Comparison of ENCODE assay signal across 17 cellular contexts in the genomic region with DNA sequence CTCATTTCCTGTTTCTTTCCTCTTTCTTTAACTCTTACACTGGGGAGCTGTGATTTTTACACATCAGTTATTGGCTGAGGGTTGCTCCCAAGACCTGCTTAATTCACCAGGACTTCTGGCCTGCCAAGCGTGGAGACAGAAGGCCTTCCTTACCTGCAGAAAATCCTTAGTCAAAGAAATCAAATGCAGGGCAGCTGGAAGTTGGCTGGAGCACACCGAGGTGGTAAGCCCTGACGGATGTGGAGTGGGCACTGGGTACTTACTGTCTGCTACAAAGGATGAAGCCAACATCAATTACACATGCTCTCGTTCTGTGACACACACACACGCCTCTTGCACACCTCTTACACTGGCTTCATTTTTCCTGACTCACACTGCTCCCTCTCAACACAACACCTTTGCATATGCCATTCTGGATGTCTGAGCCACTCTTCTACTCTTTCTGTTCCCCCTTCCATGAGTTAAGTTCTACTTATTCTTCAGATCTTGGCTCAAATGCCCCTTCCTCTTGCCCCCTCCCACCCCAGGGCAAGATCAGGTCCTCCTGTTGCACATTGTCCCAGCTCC.
DNase-seq lines count a peak whose midpoint lies in the region; ATAC-seq and TF ChIP-seq lines count a peak whose summit lies in the region.
"Had no signal": no experiment of that assay in that cellular context is flagged by ENCODE, and none has a peak within 500 bp of the region (broad histone marks: within the 10 kb centered on the region; RNA-seq: fewer than 3 reads in every experiment).

No MANE protein-coding gene starts in this region.

- no peak overlapping the region for H2BK12ac ChIP-seq in neuronal stem cell (ENCODE audit: low read length)

- H4K91ac ChIP-seq in neuronal stem cell (ENCODE audit: low read depth, low read length, poor library complexity): no peak overlapping the region

- no peak overlapping the region for H2AFZ ChIP-seq in neuronal stem cell (ENCODE audit: low read length)
- H2AFZ ChIP-seq: GM23248 had no signal

- H3K27ac ChIP-seq in neuronal stem cell (replicated peaks; ENCODE audit: low read length): no peak overlapping the region
- H3K27ac ChIP-seq: A549, GM23248, HL-60 had no signal

- no peak overlapping the region for H3K9ac ChIP-seq in neuronal stem cell (ENCODE audit: low read depth, low read length, poor library complexity)
- H3K9ac ChIP-seq: GM23248 had no signal

- POLR2A ChIA-PET in WTC11 (lab: Charles Lee): no interaction called here

- H4K8ac ChIP-seq in neuronal stem cell (ENCODE audit: low read depth, low read length): no peak overlapping the region

- no peak overlapping the region for H3K4me3 Mint-ChIP-seq in stimulated activated naive CD8-positive, alpha-beta T cell treated with anti-CD3 and anti-CD28 coated beads, Interleukin-15, amount 100 ng/mL, for 72 hours
- peak overlapping the region; percentile 2; the same call in 1 of the 2 replicates for H3K4me3 Mint-ChIP-seq in WTC11
- no peak overlapping the region for H3K4me3 Mint-ChIP-seq in immature natural killer cell
- H3K4me3 Mint-ChIP-seq: CD8-positive, alpha-beta memory T cell had no signal

- no CpG with 5 or more reads among the region's 5 CpGs for WGBS in neuronal stem cell (ENCODE audit: extremely low coverage in 2 of 2, insufficient read length in 2 of 2, insufficient replicate concordance in 1 of 2), 2 donors

- no peak overlapping the region for H3K4ac ChIP-seq in neuronal stem cell (ENCODE audit: low read length)

- H3K9me3 ChIP-seq in neuronal stem cell (replicated peaks in 1 of 2; ENCODE audit: control insufficient read depth in 2 of 2, insufficient read depth in 1 of 2, low read depth in 1 of 2, low read length in 2 of 2): peaks cover 5 to 6% of the 10 kb centered on the region in 2 donors
- H3K9me3 ChIP-seq: BE2C had no signal

- CTCF ChIA-PET in WTC11 (lab: Charles Lee): interaction anchor here (1.0 to 2.6 kb wide), 5 partner anchors 9 to 407 kb away, joined by 3 to 11 read pairs (median 7); no protein-coding TSS in a partner anchor

- TF ChIP-seq CTCF in WTC11 (IDR thresholded peaks at IDR 0.05): no peak

- H2BK5ac ChIP-seq in neuronal stem cell (ENCODE audit: low read length): no peak overlapping the region

- ATAC-seq in stimulated activated naive CD8-positive, alpha-beta T cell treated with anti-CD3 and anti-CD28 coated beads, Interleukin-15, amount 100 ng/mL, for 72 hours: no peak
- ATAC-seq in stimulated activated naive CD8-positive, alpha-beta T cell treated with anti-CD3 and anti-CD28 coated beads, Interleukin-15, Interleukin-2, amounts not matched to agents 100 U/mL and 50 U/mL, for 24 hours: no peak
- ATAC-seq in WTC11 (no peak), GM18907 (IDR thresholded peaks at IDR 0.05; ENCODE audit: unreplicated experiment) (no peak)
- ATAC-seq: A549, K562 had no signal

- H3K27me3 Mint-ChIP-seq in stimulated activated naive CD8-positive, alpha-beta T cell treated with anti-CD3 and anti-CD28 coated beads, Interleukin-15, amount 100 ng/mL, for 72 hours: no peaks in the 10 kb centered on the region
- H3K27me3 Mint-ChIP-seq in WTC11 (ENCODE audit: low read depth) (peaks cover 48% of the 10 kb centered on the region), immature natural killer cell (ENCODE audit: low read depth in 3 of 3) (peaks cover 0 to 5% (median 5%) of the 10 kb centered on the region in 3 donors)

- H3K9me3 Mint-ChIP-seq in stimulated activated naive CD8-positive, alpha-beta T cell treated with anti-CD3 and anti-CD28 coated beads, Interleukin-15, amount 100 ng/mL, for 72 hours: peaks cover 17 to 26% of the 10 kb centered on the region in 2 donors
- H3K9me3 Mint-ChIP-seq in WTC11 (peaks cover 41% of the 10 kb centered on the region), immature natural killer cell (peaks cover 3 to 21% (median 13%) of the 10 kb centered on the region in 6 donors)

- no peak overlapping the region for H3K14ac ChIP-seq in neuronal stem cell (ENCODE audit: low read length)

- no peaks in the 10 kb centered on the region for H3K79me1 ChIP-seq in neuronal stem cell (ENCODE audit: low read depth, low read length)

- H3K18ac ChIP-seq in neuronal stem cell (ENCODE audit: low read length): peak overlapping the region; percentile 4

- H3K36me3 Mint-ChIP-seq in WTC11: peaks cover 28% of the 10 kb centered on the region
- H3K36me3 Mint-ChIP-seq in immature natural killer cell: peaks cover 8 to 31% (median 26%) of the 10 kb centered on the region in 3 donors

- H2BK120ac ChIP-seq in neuronal stem cell (ENCODE audit: low read depth, low read length): no peak overlapping the region

- peaks cover 11 to 12% of the 10 kb centered on the region in 2 donors for H3K4me1 ChIP-seq in neuronal stem cell (ENCODE audit: control insufficient read depth in 2 of 2, insufficient read depth in 1 of 2, low read depth in 1 of 2, low read length in 2 of 2)
- H3K4me1 ChIP-seq: Caco-2 had no signal

- H3K4me2 ChIP-seq in neuronal stem cell (ENCODE audit: insufficient read depth, low read length, poor library complexity, severe bottlenecking): no peak overlapping the region
- H3K4me2 ChIP-seq: A549 had no signal

- no peaks in the 10 kb centered on the region for H3K36me3 ChIP-seq in neuronal stem cell (replicated peaks in 1 of 2; ENCODE audit: control insufficient read depth in 2 of 2, insufficient read depth in 2 of 2, low read length in 2 of 2)
- H3K36me3 ChIP-seq: BE2C had no signal

- no peak overlapping the region for H2AK5ac ChIP-seq in neuronal stem cell (ENCODE audit: low read depth, low read length)

- peaks cover 0 to 3% (median 0%) of the 10 kb centered on the region in 3 experiments for H3K27me3 ChIP-seq in neuronal stem cell (ENCODE audit: control insufficient read depth in 3 of 3, insufficient read depth in 3 of 3, low read depth in 1 of 3, low read length in 3 of 3)
- H3K27me3 ChIP-seq: BE2C had no signal

- no peak overlapping the region for H3K4me3 ChIP-seq in neuronal stem cell (ENCODE audit: low read length in 2 of 2)
- H3K4me3 ChIP-seq: A549, GM23248, K562 had no signal

- H3K4me1 Mint-ChIP-seq in stimulated activated naive CD8-positive, alpha-beta T cell treated with anti-CD3 and anti-CD28 coated beads, Interleukin-15, amount 100 ng/mL, for 72 hours: peaks cover 3% of the 10 kb centered on the region
- H3K4me1 Mint-ChIP-seq in WTC11 (peaks cover 47% of the 10 kb centered on the region), immature natural killer cell (peaks cover 0 to 2% of the 10 kb centered on the region in 2 donors)
- H3K4me1 Mint-ChIP-seq: CD8-positive, alpha-beta memory T cell had no signal

- peak overlapping the region; percentile 27 to 35 for H3K27ac Mint-ChIP-seq in stimulated activated naive CD8-positive, alpha-beta T cell treated with anti-CD3 and anti-CD28 coated beads, Interleukin-15, amount 100 ng/mL, for 72 hours
- H3K27ac Mint-ChIP-seq in WTC11 (no peak overlapping the region), immature natural killer cell (peak overlapping the region in 1 of 6 donors; percentile 17)
- H3K27ac Mint-ChIP-seq: CD8-positive, alpha-beta memory T cell; H9 had no signal

- DNase-seq in stimulated activated naive CD8-positive, alpha-beta T cell treated with anti-CD3 and anti-CD28 coated beads, Interleukin-15, amount 100 ng/mL, for 72 hours: no peak
- no peak for DNase-seq in stimulated activated naive CD8-positive, alpha-beta T cell treated with anti-CD3 and anti-CD28 coated beads, Interleukin-15, Interleukin-2, amounts not matched to agents 100 U/mL and 50 U/mL, for 24 hours
- DNase-seq in WTC11 (ENCODE audit: low spot score) (no peak), neuronal stem cell (ENCODE audit: low spot score) (no peak), GM19240 (ENCODE audit: insufficient read length, low spot score) (no peak), immature natural killer cell (no peak)
- DNase-seq: BE2C; CD8-positive, alpha-beta memory T cell; DND-41; GDM1; GM23248; H9 had no signal

- no peak overlapping the region for H2BK15ac ChIP-seq in neuronal stem cell (ENCODE audit: low read length)

- no peak overlapping the region for H3K23ac ChIP-seq in neuronal stem cell (ENCODE audit: low read depth, low read length, poor library complexity)

TF ChIP-seq in WTC11, 78 proteins besides CTCF, POLR2A, EP300 and RAD21 (continues in another document):
- TF ChIP-seq NR1H2 (CRISPR knock-in tag; IDR thresholded peaks at IDR 0.05): no peak
- TF ChIP-seq GABPB1 (CRISPR knock-in tag; IDR thresholded peaks at IDR 0.05): no peak
- no peak for TF ChIP-seq SMAD3 (CRISPR knock-in tag; IDR thresholded peaks at IDR 0.05; ENCODE audit: borderline replicate concordance)
- TF ChIP-seq, protein P1, sequence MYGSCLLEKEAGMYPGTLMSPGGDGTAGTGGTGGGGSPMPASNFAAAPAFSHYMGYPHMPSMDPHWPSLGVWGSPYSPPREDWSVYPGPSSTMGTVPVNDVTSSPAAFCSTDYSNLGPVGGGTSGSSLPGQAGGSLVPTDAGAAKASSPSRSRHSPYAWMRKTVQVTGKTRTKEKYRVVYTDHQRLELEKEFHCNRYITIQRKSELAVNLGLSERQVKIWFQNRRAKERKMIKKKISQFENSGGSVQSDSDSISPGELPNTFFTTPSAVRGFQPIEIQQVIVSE (CRISPR knock-in tag; IDR thresholded peaks at IDR 0.05; ENCODE audit: borderline replicate concordance): no peak
- no peak for TF ChIP-seq TCF7 (CRISPR knock-in tag; IDR thresholded peaks at IDR 0.05; ENCODE audit: low read depth)
- no peak for TF ChIP-seq SP1 (CRISPR knock-in tag; conservative IDR thresholded peaks at IDR 0.05)
- TF ChIP-seq ZNF396 (CRISPR knock-in tag; IDR thresholded peaks at IDR 0.05; ENCODE audit: borderline replicate concordance): no peak
- TF ChIP-seq, protein P2, sequence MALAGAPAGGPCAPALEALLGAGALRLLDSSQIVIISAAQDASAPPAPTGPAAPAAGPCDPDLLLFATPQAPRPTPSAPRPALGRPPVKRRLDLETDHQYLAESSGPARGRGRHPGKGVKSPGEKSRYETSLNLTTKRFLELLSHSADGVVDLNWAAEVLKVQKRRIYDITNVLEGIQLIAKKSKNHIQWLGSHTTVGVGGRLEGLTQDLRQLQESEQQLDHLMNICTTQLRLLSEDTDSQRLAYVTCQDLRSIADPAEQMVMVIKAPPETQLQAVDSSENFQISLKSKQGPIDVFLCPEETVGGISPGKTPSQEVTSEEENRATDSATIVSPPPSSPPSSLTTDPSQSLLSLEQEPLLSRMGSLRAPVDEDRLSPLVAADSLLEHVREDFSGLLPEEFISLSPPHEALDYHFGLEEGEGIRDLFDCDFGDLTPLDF (CRISPR knock-in tag; IDR thresholded peaks at IDR 0.05): no peak
- no peak for TF ChIP-seq SOX15 (CRISPR knock-in tag; IDR thresholded peaks at IDR 0.05)
- TF ChIP-seq NFYB (CRISPR knock-in tag; conservative IDR thresholded peaks at IDR 0.05; ENCODE audit: low read depth): no peak
- TF ChIP-seq ATF1 (CRISPR knock-in tag; IDR thresholded peaks at IDR 0.05): no peak
